Comparison of ENCODE assay signal across 8 cellular contexts in the genomic region with DNA sequence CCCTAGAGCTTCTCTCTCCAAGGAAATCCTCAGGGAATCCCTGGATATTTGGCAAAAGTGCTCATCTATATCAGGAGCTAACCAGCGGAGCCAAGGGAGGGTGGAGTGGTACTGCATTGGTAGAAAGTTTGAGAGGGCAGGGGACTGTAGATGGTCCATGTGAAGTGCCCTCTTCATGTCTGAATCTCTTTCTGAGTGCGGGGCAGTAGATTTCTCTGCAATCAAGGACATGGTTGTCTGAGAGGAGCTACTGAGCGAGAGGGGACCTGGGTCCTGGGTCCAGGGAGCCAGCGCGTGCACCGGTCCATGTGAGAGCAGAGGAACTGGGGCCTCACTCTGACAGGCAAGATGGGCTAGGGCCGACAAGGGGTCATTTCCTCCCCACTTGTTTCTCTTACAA. TPM values are rescaled to one million over a fixed set of nuclear protein-coding genes. Genes with fewer than 3 reads are reported as not detected.
A peak's percentile ranks its signal among the peaks of the same experiment; 100 is the strongest.
DNase-seq lines count a peak whose midpoint lies in the region; ATAC-seq and TF ChIP-seq lines count a peak whose summit lies in the region.

No MANE protein-coding gene starts in this region.

- no peaks in the 10 kb centered on the region for H3K9me3 Mint-ChIP-seq in activated CD4-positive, alpha-beta T cell treated with anti-CD3 and anti-CD28 coated beads, Interleukin-2, amount 10 ng/mL, durations not matched to agents 24 days and 14 days

- H3K27me3 Mint-ChIP-seq in activated CD4-positive, alpha-beta T cell treated with anti-CD3 and anti-CD28 coated beads, Interleukin-2, amount 10 ng/mL, durations not matched to agents 24 days and 14 days: no peaks in the 10 kb centered on the region

- no peak for TF ChIP-seq CTCF in astrocyte of the cerebellum (IDR thresholded peaks at IDR 0.05; ENCODE audit: low read depth, low read length, missing control alignments)
- no peak for TF ChIP-seq CTCF in lower lobe of right lung (IDR thresholded peaks at IDR 0.05)
- TF ChIP-seq CTCF in tibial nerve (IDR thresholded peaks at IDR 0.05): no peak

- H3K4me3 ChIP-seq in astrocyte of the cerebellum (ENCODE audit: low read depth, low read length) (peak overlapping the region; percentile 56), lower lobe of right lung (peak overlapping the region; percentile 74), tibial nerve (peak overlapping the region; percentile 49 to 88 (median 54))

- intact Hi-C loops in activated CD4-positive, alpha-beta T cell treated with anti-CD3 and anti-CD28 coated beads, Interleukin-2, amount 10 ng/mL, durations not matched to agents 24 days and 14 days (cut with micrococcal nuclease): loop anchor here (2.0 to 10.0 kb wide), 5 partner anchors 45 to 1593 kb away; a partner anchor contains a TSS
- intact Hi-C loops in lower lobe of right lung (cut with DNase I): loop anchor here (10.0 kb wide), 1 partner anchor 47 kb away; no protein-coding TSS in a partner anchor

- WGBS in tibial nerve, 2 donors: 46 to 57% methylated on average over 6 to 7 of the region's 7 CpGs

- H3K27ac Mint-ChIP-seq in activated CD4-positive, alpha-beta T cell treated with anti-CD3 and anti-CD28 coated beads, Interleukin-2, amount 10 ng/mL, durations not matched to agents 24 days and 14 days: peak overlapping the region; percentile 95

- ATAC-seq in lower lobe of right lung (no peak), GM19463 (IDR thresholded peaks at IDR 0.05; ENCODE audit: unreplicated experiment) (no peak), GM21515 (IDR thresholded peaks at IDR 0.05; ENCODE audit: unreplicated experiment) (no peak)

- no peak overlapping the region for H3K27ac ChIP-seq in lower lobe of right lung
- peak overlapping the region; percentile 77 to 95 (median 84) for H3K27ac ChIP-seq in tibial nerve

- no peak for TF ChIP-seq EP300 in tibial nerve (IDR thresholded peaks at IDR 0.05)

- in situ Hi-C loops in astrocyte of the cerebellum (cut with HindIII; ENCODE audit: low sequenced_read_pairs): no loop called here

- peaks cover 10% of the 10 kb centered on the region for H3K36me3 Mint-ChIP-seq in activated CD4-positive, alpha-beta T cell treated with anti-CD3 and anti-CD28 coated beads, Interleukin-2, amount 10 ng/mL, durations not matched to agents 24 days and 14 days (ENCODE audit: low read depth)

- H3K4me1 ChIP-seq in lower lobe of right lung (peaks cover 30% of the 10 kb centered on the region), tibial nerve (peaks cover 0 to 70% (median 29%) of the 10 kb centered on the region in 4 donors)

- H3K27me3 ChIP-seq in lower lobe of right lung (ENCODE audit: low read depth) (no peaks in the 10 kb centered on the region), tibial nerve (no peaks in the 10 kb centered on the region)

- H3K36me3 ChIP-seq in lower lobe of right lung: no peaks in the 10 kb centered on the region
- no peaks in the 10 kb centered on the region for H3K36me3 ChIP-seq in tibial nerve

- peak overlapping the region; percentile 91 for H3K4me3 Mint-ChIP-seq in activated CD4-positive, alpha-beta T cell treated with anti-CD3 and anti-CD28 coated beads, Interleukin-2, amount 10 ng/mL, durations not matched to agents 24 days and 14 days

- H3K9me3 ChIP-seq in lower lobe of right lung: no peaks in the 10 kb centered on the region
- no peaks in the 10 kb centered on the region for H3K9me3 ChIP-seq in tibial nerve

- H3K4me1 Mint-ChIP-seq in activated CD4-positive, alpha-beta T cell treated with anti-CD3 and anti-CD28 coated beads, Interleukin-2, amount 10 ng/mL, durations not matched to agents 24 days and 14 days: peaks cover 52% of the 10 kb centered on the region

- peak; percentile 68 for DNase-seq in activated CD4-positive, alpha-beta T cell treated with anti-CD3 and anti-CD28 coated beads, Interleukin-2, amount 10 ng/mL, durations not matched to agents 24 days and 14 days
- DNase-seq in activated CD4-positive, alpha-beta T cell treated with anti-CD3 and anti-CD28 coated beads for 48 hours: no peak
- DNase-seq in astrocyte of the cerebellum (ENCODE audit: low read depth): no peak
- DNase-seq in lower lobe of right lung: no peak
- DNase-seq in tibial nerve (ENCODE audit: low spot score in 2 of 2): no peak
- DNase-seq in T1000 (lab: John Stamatoyannopoulos, UW): no peak

- no peak for TF ChIP-seq POLR2A in tibial nerve (IDR thresholded peaks at IDR 0.05)

RNA-seq across cellular contexts. Expression of a gene that starts 0.7 kb away (rescaled TPM):
- 22.2 and 23.3 TPM in 2 replicates for total RNA-seq in activated CD4-positive, alpha-beta T cell treated with anti-CD3 and anti-CD28 coated beads, Interleukin-2, amount 10 ng/mL, durations not matched to agents 24 days and 14 days
- 13.2 TPM for total RNA-seq in lower lobe of right lung
- 10 to 100 TPM; 43.8 to 69.3 (median 49.5) TPM for total RNA-seq in tibial nerve

RNA-seq across cellular contexts. Expression of a gene that starts 19.1 kb away (rescaled TPM):
- not detected in 2 replicates for total RNA-seq in activated CD4-positive, alpha-beta T cell treated with anti-CD3 and anti-CD28 coated beads, Interleukin-2, amount 10 ng/mL, durations not matched to agents 24 days and 14 days
- total RNA-seq in lower lobe of right lung: 14.6 TPM
- 1 to 10 TPM in 2 of 4 donors, not detected in 2; 5.0 to 6.9 TPM for total RNA-seq in tibial nerve

RNA-seq across cellular contexts. Expression of a gene that starts 25.3 kb away (rescaled TPM):
- not detected in 2 replicates for total RNA-seq in activated CD4-positive, alpha-beta T cell treated with anti-CD3 and anti-CD28 coated beads, Interleukin-2, amount 10 ng/mL, durations not matched to agents 24 days and 14 days
- total RNA-seq in lower lobe of right lung (6.4 TPM), tibial nerve (1 to 10 TPM in 3 of 4 donors, under 1 TPM in 1; 0.21 to 5.0 (median 1.7) TPM)

RNA-seq across cellular contexts. Expression of a gene that starts 26.3 kb away (rescaled TPM):
- total RNA-seq in activated CD4-positive, alpha-beta T cell treated with anti-CD3 and anti-CD28 coated beads, Interleukin-2, amount 10 ng/mL, durations not matched to agents 24 days and 14 days: not detected in 2 replicates
- total RNA-seq in lower lobe of right lung: 72.5 TPM
- total RNA-seq in tibial nerve: 100 to 1,000 TPM; 353 to 879 (median 645) TPM

RNA-seq across cellular contexts. Expression of a gene that starts 58.5 kb away (rescaled TPM):
- 22.6 and 25.5 TPM in 2 replicates for total RNA-seq in activated CD4-positive, alpha-beta T cell treated with anti-CD3 and anti-CD28 coated beads, Interleukin-2, amount 10 ng/mL, durations not matched to agents 24 days and 14 days
- 16.3 TPM for total RNA-seq in lower lobe of right lung
- total RNA-seq in tibial nerve: 10 to 100 TPM; 25.3 to 29.3 (median 28.1) TPM
